Comparison of ENCODE assay signal across 11 cellular contexts in the genomic region with DNA sequence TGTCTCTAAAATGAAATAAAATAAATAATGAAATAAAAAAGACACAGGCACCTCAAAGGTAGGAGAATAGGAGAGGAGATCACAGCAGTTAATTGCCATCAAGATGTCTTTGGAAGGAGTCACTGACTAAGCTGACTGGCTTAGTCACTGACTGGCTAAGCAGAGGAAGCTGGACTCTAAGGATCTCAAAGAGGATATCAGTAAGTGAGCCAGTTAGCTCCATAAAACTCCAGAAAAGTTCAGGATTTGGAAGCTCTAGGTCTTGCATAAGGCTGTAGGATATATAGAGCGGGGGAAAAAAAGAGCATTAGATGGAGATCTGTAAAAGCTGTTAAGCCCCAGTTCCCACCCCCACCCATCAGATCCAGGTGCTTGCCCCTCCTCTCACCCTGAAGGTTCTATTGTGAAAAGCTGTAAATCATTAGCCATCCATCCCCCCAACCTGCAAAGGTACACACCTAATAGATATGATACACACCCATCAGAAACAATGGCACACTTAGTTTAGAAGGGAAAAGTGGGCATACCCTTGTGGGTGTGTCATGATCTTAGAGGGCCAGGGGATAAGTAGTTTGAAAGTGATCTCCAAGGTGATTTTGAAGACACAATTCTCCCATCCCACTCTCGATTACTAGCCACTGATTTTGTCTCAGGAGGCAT. TPM values are rescaled to one million over a fixed set of nuclear protein-coding genes. Genes with fewer than 3 reads are reported as not detected.
A peak's percentile ranks its signal among the peaks of the same experiment; 100 is the strongest.
DNase-seq lines count a peak whose midpoint lies in the region; ATAC-seq and TF ChIP-seq lines count a peak whose summit lies in the region.
"Had no signal": no experiment of that assay in that cellular context is flagged by ENCODE, and none has a peak within 500 bp of the region (broad histone marks: within the 10 kb centered on the region; RNA-seq: fewer than 3 reads in every experiment).

No MANE protein-coding gene starts in this region.

- H3K27me3 ChIP-seq in fibroblast of lung (ENCODE audit: control insufficient read depth, insufficient read depth, low read length) (no peaks in the 10 kb centered on the region), psoas muscle (ENCODE audit: insufficient read depth in 3 of 3, low read length in 2 of 3) (peaks cover 0 to 2% (median 0%) of the 10 kb centered on the region in 3 donors), esophagus squamous epithelium (no peaks in the 10 kb centered on the region)

- H3K4me2 ChIP-seq in OCI-LY7 (ENCODE audit: low read length) (0 out of 2 replicates have a peak overlapping the region, but pooled peaks have one; percentile 9), fibroblast of lung (ENCODE audit: extremely low read depth, insufficient read depth, low read length) (no peak overlapping the region)

- TF ChIP-seq CTCF in OCI-LY7 (conservative IDR thresholded peaks at IDR 0.05; ENCODE audit: low read length) (no peak), fibroblast of lung (conservative IDR thresholded peaks at IDR 0.05 in 1 of 2, IDR thresholded peaks at IDR 0.05 in 1 of 2; ENCODE audit: low read depth in 1 of 2, low read length in 2 of 2) (no peak), psoas muscle (IDR thresholded peaks at IDR 0.05) (no peak), esophagus squamous epithelium (IDR thresholded peaks at IDR 0.05) (no peak)

- no peak overlapping the region for H3K27ac ChIP-seq in OCI-LY7 (ENCODE audit: low read depth, low read length, poor library complexity, severe bottlenecking)
- H3K27ac ChIP-seq in fibroblast of lung (ENCODE audit: insufficient read depth, low read length), result peak overlapping the region; percentile 10
- no peak overlapping the region for H3K27ac ChIP-seq in psoas muscle
- peak overlapping the region in 2 of 4 donors; percentile 42 to 51 for H3K27ac ChIP-seq in esophagus squamous epithelium

- H3K79me2 ChIP-seq in OCI-LY7 (ENCODE audit: insufficient read depth, low read depth, low read length) (peaks cover 78% of the 10 kb centered on the region), fibroblast of lung (ENCODE audit: control insufficient read depth, insufficient read depth, low read length) (peaks cover 2% of the 10 kb centered on the region)

- CTCF ChIA-PET in OCI-LY7 (lab: Charles Lee; ENCODE audit: unreplicated experiment), result no interaction called here

- POLR2A ChIA-PET in OCI-LY7 (lab: Charles Lee), result interaction anchor here (0.6 to 2.3 kb wide), 5 partner anchors 10 to 212 kb away, joined by 3 to 15 read pairs (median 4); no protein-coding TSS in a partner anchor

- H2AFZ ChIP-seq in OCI-LY7 (ENCODE audit: low read length), result no peak overlapping the region
- H2AFZ ChIP-seq in fibroblast of lung (ENCODE audit: low read length), result no peak overlapping the region

- no peaks in the 10 kb centered on the region for H3K9me2 ChIP-seq in OCI-LY7 (ENCODE audit: insufficient read depth, low read length)

- H3K36me3 ChIP-seq in OCI-LY7 (ENCODE audit: insufficient read depth, low read length) (no peaks in the 10 kb centered on the region; the same call in 1 of the 2 replicates), fibroblast of lung (ENCODE audit: control insufficient read depth, insufficient read depth, low read length) (no peaks in the 10 kb centered on the region), psoas muscle (ENCODE audit: insufficient read depth in 1 of 2, low read depth in 1 of 2) (no peaks in the 10 kb centered on the region), esophagus squamous epithelium (no peaks in the 10 kb centered on the region)

- 80 to 92% (median 89%) methylated on average over 2 of the region's 2 CpGs for WGBS in psoas muscle, 3 donors
- WGBS in esophagus squamous epithelium, 2 donors, result 86 to 89% methylated on average over 2 of the region's 2 CpGs

- H4K20me1 ChIP-seq in OCI-LY7 (ENCODE audit: insufficient read depth, low read length) (peaks cover 29% of the 10 kb centered on the region), fibroblast of lung (ENCODE audit: control insufficient read depth, extremely low read depth, insufficient read depth, low read length) (no peaks in the 10 kb centered on the region)

- no peak for TF ChIP-seq POLR2A in esophagus squamous epithelium (IDR thresholded peaks at IDR 0.05)

- DNase-seq in GM03348 (ENCODE audit: low spot score), result peak; percentile 61
- DNase-seq in OCI-LY7 (ENCODE audit: low spot score), result no peak
- DNase-seq in fibroblast of lung (ENCODE audit: low read depth in 2 of 2), result peak; percentile 54 to 76
- no peak for DNase-seq in sciatic nerve (ENCODE audit: low spot score)
- no peak for DNase-seq in cerebellar nuclear complex (lab: John Stamatoyannopoulos, UW)
- no peak for DNase-seq in psoas muscle
- no peak for DNase-seq in esophagus squamous epithelium (lab: John Stamatoyannopoulos, UW)
- DNase-seq: SIG-M5; stimulated activated CD4-positive, alpha-beta T cell treated with anti-CD3 and anti-CD28 coated beads, Interleukin-12 subunit alpha, Interleukin-12 subunit beta, amount 100 ng/mL, for 4 hours; stimulated activated naive CD8-positive, alpha-beta T cell treated with anti-CD3 and anti-CD28 coated beads, Interleukin-15, Interleukin-2, amounts not matched to agents 100 U/mL and 50 U/mL, for 24 hours had no signal

- no peak overlapping the region for H3K9ac ChIP-seq in fibroblast of lung (ENCODE audit: insufficient read depth, low read length)

- intact Hi-C loops in OCI-LY7 (cut with micrococcal nuclease; ENCODE audit: unreplicated experiment), result no loop called here
- intact Hi-C loops in sciatic nerve (cut with DNase I), result no loop called here
- intact Hi-C loops in psoas muscle (cut with DNase I), result no loop called here
- intact Hi-C loops in esophagus squamous epithelium (cut with DNase I), result no loop called here

- no TSS peak for BruUV-seq in OCI-LY7 (replicated peaks; lab: Mats Ljungman, UMichigan)

- no peaks in the 10 kb centered on the region for H3K9me3 ChIP-seq in OCI-LY7 (ENCODE audit: low read length)
- no peaks in the 10 kb centered on the region for H3K9me3 ChIP-seq in fibroblast of lung (ENCODE audit: control insufficient read depth, insufficient read depth, low read depth, low read length)
- H3K9me3 ChIP-seq in psoas muscle, result no peaks in the 10 kb centered on the region
- H3K9me3 ChIP-seq in esophagus squamous epithelium, result no peaks in the 10 kb centered on the region

- H3K4me3 ChIP-seq in OCI-LY7 (ENCODE audit: low read depth, low read length, poor library complexity, severe bottlenecking) (no peak overlapping the region), fibroblast of lung (replicated peaks in 1 of 4; ENCODE audit: control extremely low read depth in 1 of 4, insufficient read depth in 1 of 4, low read depth in 3 of 4, low read length in 4 of 4) (no peak overlapping the region), psoas muscle (no peak overlapping the region), esophagus squamous epithelium (no peak overlapping the region)

- ATAC-seq in sciatic nerve (peak; percentile 24), psoas muscle (no peak), HG02571 (IDR thresholded peaks at IDR 0.05; ENCODE audit: unreplicated experiment) (no peak)
- ATAC-seq: stimulated activated naive CD8-positive, alpha-beta T cell treated with anti-CD3 and anti-CD28 coated beads, Interleukin-15, Interleukin-2, amounts not matched to agents 100 U/mL and 50 U/mL, for 24 hours had no signal

- H3K4me1 ChIP-seq in OCI-LY7 (ENCODE audit: insufficient read depth, low read length, poor library complexity, severe bottlenecking), result peaks cover 45% of the 10 kb centered on the region
- peaks cover 14% of the 10 kb centered on the region for H3K4me1 ChIP-seq in fibroblast of lung (ENCODE audit: control insufficient read depth, extremely low read depth, insufficient read depth, low read length)
- H3K4me1 ChIP-seq in psoas muscle, result no peaks in the 10 kb centered on the region
- peaks cover 0 to 48% (median 35%) of the 10 kb centered on the region in 3 donors for H3K4me1 ChIP-seq in esophagus squamous epithelium

RNA-seq across cellular contexts. Expression of a gene that starts 32.2 kb away (rescaled TPM):
- 21.8 and 25.5 TPM in 2 replicates for total RNA-seq in OCI-LY7 (2014; rRNA removed; shearing (Covaris generic))
- total RNA-seq in OCI-LY7 (2022) (39.1 and 40.1 TPM in 2 replicates), fibroblast of lung (10.2 and 10.5 TPM in 2 replicates), sciatic nerve (20.8 TPM), psoas muscle (1 to 10 TPM in 1 of 4 donors, under 1 TPM in 3; 0.34 to 1.0 (median 0.81) TPM), esophagus squamous epithelium (10 to 100 TPM in 3 of 4 donors, 1 to 10 TPM in 1; 7.2 to 19.7 (median 18.3) TPM)
- polyA plus RNA-seq in fibroblast of lung (7.0 and 12.5 TPM in 2 replicates), psoas muscle (under 1 TPM; 0.11 to 0.83 (median 0.44) TPM)
- polyA plus RNA-seq in fibroblast of lung (2012), result 8.9 and 15.2 TPM in 2 replicates
- polyA minus RNA-seq in fibroblast of lung (ENCODE audit: low replicate concordance), result 2.3 and 6.6 TPM in 2 replicates

Comparison
In these comparisons a context has a peak if more than half of its experiments do, and no peak if none do; other contexts are left out.
1. DNase-seq: peak in GM03348 (single experiment) and fibroblast of lung (2 of 2); none in OCI-LY7 (single experiment), sciatic nerve (single experiment), cerebellar nuclear complex (0 of 2), psoas muscle (0 of 2) and esophagus squamous epithelium (single experiment).